In the genomic region with DNA sequence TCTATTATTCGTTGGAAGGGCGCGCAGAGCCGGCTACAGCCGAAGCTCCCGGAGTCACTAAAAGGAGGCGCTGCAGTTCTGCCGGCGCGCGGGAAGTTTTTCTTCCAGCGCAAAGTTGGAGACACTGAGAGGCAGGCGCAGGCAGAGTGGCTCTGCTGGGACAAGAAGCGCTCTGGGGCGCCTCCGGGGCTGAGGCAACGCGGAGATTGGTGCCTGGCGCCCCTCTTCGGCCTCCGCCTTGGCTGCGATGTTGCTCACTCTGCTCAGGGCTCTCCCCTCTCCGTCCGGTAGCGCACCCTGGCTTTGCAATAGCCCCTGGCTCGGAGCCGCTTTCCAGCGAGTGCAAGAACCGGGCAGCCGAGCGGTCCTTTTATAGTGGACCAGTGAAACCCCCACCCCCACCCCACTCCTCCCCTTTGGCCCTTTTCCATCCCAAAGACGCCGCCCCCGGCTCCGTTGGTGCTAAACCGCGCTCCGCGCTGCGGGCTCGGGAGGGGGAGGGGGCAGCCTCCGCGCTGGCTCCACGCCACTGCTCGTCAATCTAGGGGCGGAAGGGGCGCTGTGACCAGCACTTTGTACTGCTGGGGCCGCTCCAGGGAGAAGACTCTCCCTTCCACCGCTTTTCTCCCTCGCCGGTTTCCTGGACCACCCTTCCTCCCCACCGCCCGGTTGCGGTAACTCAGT, we compare ENCODE assay signal across 1 cellular context.
TF ChIP-seq lines count a peak whose summit lies in the region.

Gene ADAMTS1, minus strand, starts transcription at position 344 of the 684 bp plus-strand sequence. CDS start 455 bp downstream, outside the sequence.

TF ChIP-seq in GM23338, 12 proteins besides CTCF, POLR2A, EP300 and RAD21 (continued from another document):
- TF ChIP-seq CREB1 (CRISPR knock-in tag; IDR thresholded peaks at IDR 0.05; ENCODE audit: low read depth) (peak; percentile 34; the same call in 1 of the 2 replicates), JUNB (IDR thresholded peaks at IDR 0.05; ENCODE audit: unreplicated experiment) (no peak), REST (IDR thresholded peaks at IDR 0.05; ENCODE audit: unreplicated experiment) (no peak), POLR2AphosphoS5 (IDR thresholded peaks at IDR 0.05; ENCODE audit: low read depth) (peak; percentile 89)
TF ChIP-seq in GM23338: peak in this region for 2.
